Comparison of ENCODE assay signal across 15 cellular contexts in the genomic region with DNA sequence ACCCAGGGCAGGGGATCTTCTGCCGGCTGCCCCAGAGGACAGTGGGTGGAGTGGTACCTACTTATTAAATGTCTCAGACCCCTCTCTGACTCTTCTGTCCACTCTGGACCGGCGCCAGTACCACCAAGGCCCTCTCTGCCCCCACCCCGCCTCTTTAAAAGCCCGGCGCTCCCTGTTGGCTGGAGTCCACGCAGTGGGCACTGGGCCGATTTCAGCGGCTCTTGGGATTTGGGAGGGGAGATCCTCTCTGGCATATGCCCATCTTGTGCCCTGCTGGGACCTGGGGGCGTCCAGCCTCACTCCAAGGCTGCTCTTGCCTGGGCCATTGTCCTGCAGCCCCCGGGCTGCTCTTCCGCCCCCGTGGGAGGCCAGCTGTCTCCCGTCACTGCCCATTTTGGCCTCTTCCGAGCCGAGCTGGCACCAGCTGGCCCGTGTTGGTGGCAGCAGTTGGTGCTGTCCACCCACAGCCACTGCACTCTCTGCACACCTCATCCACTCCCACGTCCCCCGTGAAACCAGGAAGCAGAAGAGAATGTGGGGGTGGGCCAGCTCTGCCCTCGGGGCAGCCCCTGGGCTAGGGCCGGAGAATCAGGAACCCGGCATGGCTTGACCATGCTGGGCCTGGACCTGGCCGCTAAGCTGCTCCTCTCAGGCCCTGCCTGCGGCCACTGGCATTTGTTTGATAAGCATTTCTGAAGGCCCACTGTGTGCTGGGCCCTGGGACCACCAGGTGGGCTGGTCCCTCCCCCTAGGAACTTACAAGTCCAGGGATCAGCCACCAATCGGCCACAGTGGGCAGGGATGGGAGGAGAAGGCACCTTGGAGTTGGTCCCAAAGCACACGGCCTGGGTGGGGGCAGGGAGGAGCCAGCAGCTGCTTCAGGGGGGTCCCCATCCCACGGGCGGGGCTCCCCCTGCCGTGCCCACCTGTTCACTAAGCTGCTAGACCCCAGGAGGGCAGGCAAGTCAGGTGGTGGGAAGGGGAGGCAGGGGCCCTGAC. TPM values are rescaled to one million over a fixed set of nuclear protein-coding genes. Genes with fewer than 3 reads are reported as not detected.
A peak's percentile ranks its signal among the peaks of the same experiment; 100 is the strongest.
DNase-seq lines count a peak whose midpoint lies in the region; ATAC-seq and TF ChIP-seq lines count a peak whose summit lies in the region.
"Had no signal": no experiment of that assay in that cellular context is flagged by ENCODE, and none has a peak within 500 bp of the region (broad histone marks: within the 10 kb centered on the region; RNA-seq: fewer than 3 reads in every experiment).

No MANE protein-coding gene starts in this region.

- no peak for DNase-seq in activated T-cell treated with anti-CD3 and anti-CD28 coated beads, Interleukin-2, amount 50 U/mL, for 24 hours
- no peak for DNase-seq in activated T-cell treated with anti-CD3 and anti-CD28 coated beads for 4 hours
- no peak for DNase-seq in epithelial cell of prostate (ENCODE audit: low read depth, low spot score)
- peak in 1 of 2 donors; percentile 77 for DNase-seq in upper lobe of left lung
- DNase-seq in uterus, result no peak
- DNase-seq in endothelial cell (ENCODE audit: low spot score), result no peak
- DNase-seq: activated T-cell treated with anti-CD3 and anti-CD28 coated beads, Interleukin-2, amount 50 U/mL, for 1 hour; DMS79 treated with DMSO at 0.1 percent for 48 hours; NCI-H748 treated with DMSO at 0.1 percent for 48 hours had no signal

- WGBS in upper lobe of left lung, 2 donors, result 65 to 72% methylated on average over 15 to 28 of the region's 29 CpGs

- H3K9me3 ChIP-seq in mucosa of rectum (ENCODE audit: control insufficient read depth in 2 of 2, low read length in 2 of 2) (no peaks in the 10 kb centered on the region), upper lobe of left lung (no peaks in the 10 kb centered on the region), uterus (no peaks in the 10 kb centered on the region)
- H3K9me3 ChIP-seq: SJCRH30, thoracic aorta had no signal

- TF ChIP-seq EP300 in upper lobe of left lung (IDR thresholded peaks at IDR 0.05), result no peak

- no peak for ATAC-seq in upper lobe of left lung (ENCODE audit: low FRiP score in 2 of 2)
- no peak for ATAC-seq in GM18909 (IDR thresholded peaks at IDR 0.05; ENCODE audit: poor library complexity, unreplicated experiment)

- H3K27me3 Mint-ChIP-seq in activated T-cell treated with anti-CD3 and anti-CD28 coated beads, Interleukin-2, amount 50 U/mL, for 24 hours, result no peaks in the 10 kb centered on the region
- peaks cover 6% of the 10 kb centered on the region for H3K27me3 Mint-ChIP-seq in endothelial cell (ENCODE audit: unreplicated experiment)

- H3K36me3 ChIP-seq in mucosa of rectum (ENCODE audit: control insufficient read depth in 2 of 2, insufficient read depth in 2 of 2, low read length in 2 of 2) (peaks cover 6 to 8% of the 10 kb centered on the region in 2 donors), upper lobe of left lung (peaks cover 2 to 9% (median 9%) of the 10 kb centered on the region in 4 donors), uterus (no peaks in the 10 kb centered on the region)

- no peaks in the 10 kb centered on the region for H3K9me3 Mint-ChIP-seq in activated T-cell treated with anti-CD3 and anti-CD28 coated beads, Interleukin-2, amount 50 U/mL, for 24 hours
- H3K9me3 Mint-ChIP-seq in endothelial cell (ENCODE audit: unreplicated experiment), result no peaks in the 10 kb centered on the region
- H3K9me3 Mint-ChIP-seq: endodermal cell had no signal

- no peaks in the 10 kb centered on the region for H3K27me3 ChIP-seq in mucosa of rectum (ENCODE audit: control insufficient read depth in 2 of 2, insufficient read depth in 2 of 2, low read length in 2 of 2)
- H3K27me3 ChIP-seq in upper lobe of left lung, result no peaks in the 10 kb centered on the region
- no peaks in the 10 kb centered on the region for H3K27me3 ChIP-seq in uterus

- H3K4me3 ChIP-seq in mucosa of rectum (ENCODE audit: low read length in 2 of 2) (no peak overlapping the region), upper lobe of left lung (no peak overlapping the region), uterus (no peak overlapping the region)
- H3K4me3 ChIP-seq: GM12878, SJCRH30, thoracic aorta had no signal

- H3K27ac ChIP-seq in epithelial cell of prostate (peak overlapping the region; percentile 74), mucosa of rectum (ENCODE audit: low read depth in 2 of 2, low read length in 2 of 2) (peak overlapping the region; percentile 77 to 95), upper lobe of left lung (peak overlapping the region in 3 of 4 donors; percentile 1 to 87 (median 26)), uterus (no peak overlapping the region)
- H3K27ac ChIP-seq: SJCRH30, thoracic aorta had no signal

- TF ChIP-seq POLR2A in upper lobe of left lung (IDR thresholded peaks at IDR 0.05), result no peak
- no peak for TF ChIP-seq POLR2A in uterus (IDR thresholded peaks at IDR 0.05)

- H3K4me1 ChIP-seq in mucosa of rectum (ENCODE audit: control insufficient read depth in 2 of 2, insufficient read depth in 2 of 2, low read length in 2 of 2) (peaks cover 26 to 35% of the 10 kb centered on the region in 2 donors), upper lobe of left lung (peaks cover 38 to 68% (median 43%) of the 10 kb centered on the region in 4 donors), uterus (peaks cover 0 to 9% of the 10 kb centered on the region in 2 donors)

- no peak overlapping the region for H3K4me3 Mint-ChIP-seq in activated T-cell treated with anti-CD3 and anti-CD28 coated beads, Interleukin-2, amount 50 U/mL, for 24 hours
- no peak overlapping the region for H3K4me3 Mint-ChIP-seq in endothelial cell (ENCODE audit: unreplicated experiment)

- peak overlapping the region; percentile 68 for H3K27ac Mint-ChIP-seq in activated T-cell treated with anti-CD3 and anti-CD28 coated beads, Interleukin-2, amount 50 U/mL, for 24 hours
- no peak overlapping the region for H3K27ac Mint-ChIP-seq in endothelial cell (ENCODE audit: unreplicated experiment)
- H3K27ac Mint-ChIP-seq: endodermal cell had no signal

- H3K4me1 Mint-ChIP-seq in activated T-cell treated with anti-CD3 and anti-CD28 coated beads, Interleukin-2, amount 50 U/mL, for 24 hours (ENCODE audit: low read depth), result peaks cover 27% of the 10 kb centered on the region
- H3K4me1 Mint-ChIP-seq in endothelial cell (ENCODE audit: unreplicated experiment), result no peaks in the 10 kb centered on the region

- peaks cover 14% of the 10 kb centered on the region for H3K36me3 Mint-ChIP-seq in activated T-cell treated with anti-CD3 and anti-CD28 coated beads, Interleukin-2, amount 50 U/mL, for 24 hours (ENCODE audit: low read depth)
- H3K36me3 Mint-ChIP-seq in endothelial cell (ENCODE audit: low read depth, unreplicated experiment), result no peaks in the 10 kb centered on the region

- H3K9ac ChIP-seq in mucosa of rectum (ENCODE audit: low read depth in 1 of 2, low read length in 2 of 2), result no peak overlapping the region

- no peak for TF ChIP-seq CTCF in upper lobe of left lung (IDR thresholded peaks at IDR 0.05)
- TF ChIP-seq CTCF in uterus (IDR thresholded peaks at IDR 0.05), result no peak
- no peak for TF ChIP-seq CTCF in endothelial cell (IDR thresholded peaks at IDR 0.05; ENCODE audit: unreplicated experiment)

- intact Hi-C loops in uterus (cut with DNase I; ENCODE audit: low total_unique reads), result no loop called here

RNA-seq across cellular contexts. Expression of a gene that starts 2.1 kb away (rescaled TPM):
- total RNA-seq in upper lobe of left lung, result 1 to 10 TPM in 3 of 6 donors, not detected in 3; 1.8 to 4.4 (median 2.1) TPM
- not detected for total RNA-seq in uterus
- 1.1 TPM for total RNA-seq in endothelial cell (ENCODE audit: unreplicated experiment)
- total RNA-seq: SJCRH30, thoracic aorta had no signal

RNA-seq across cellular contexts. Expression of a gene that starts 2.7 kb away (rescaled TPM):
- total RNA-seq in upper lobe of left lung, result 100 to 1,000 TPM in 5 of 6 donors, 10 to 100 TPM in 1; 93.3 to 191 (median 153) TPM
- total RNA-seq in uterus, result 100 to 1,000 TPM in 1 of 4 donors, 10 to 100 TPM in 3; 67.4 to 111 (median 75.3) TPM
- total RNA-seq in endothelial cell (ENCODE audit: unreplicated experiment), result 100.0 TPM

RNA-seq across cellular contexts. Expression of a gene that starts 4.9 kb away (rescaled TPM):
- 1 to 10 TPM in 4 of 6 donors, under 1 TPM in 1, not detected in 1; 0.89 to 5.2 (median 2.3) TPM for total RNA-seq in upper lobe of left lung
- total RNA-seq in uterus, result 10 to 100 TPM in 2 of 4 donors, 1 to 10 TPM in 1, not detected in 1; 5.4 to 43.2 (median 10.3) TPM
- total RNA-seq in endothelial cell (ENCODE audit: unreplicated experiment), result 1.5 TPM
- total RNA-seq: SJCRH30 had no signal

RNA-seq across cellular contexts. Expression of a gene that starts 30.1 kb away (rescaled TPM):
- total RNA-seq in upper lobe of left lung (100 to 1,000 TPM in 5 of 6 donors, 10 to 100 TPM in 1; 31.7 to 395 (median 246) TPM), uterus (100 to 1,000 TPM in 1 of 4 donors, 10 to 100 TPM in 3; 13.5 to 116 (median 58.8) TPM), endothelial cell (ENCODE audit: unreplicated experiment) (not detected)
- total RNA-seq: GM12878, SJCRH30 had no signal

RNA-seq across cellular contexts. Expression of a gene that starts 35.6 kb away (rescaled TPM):
- 1 to 10 TPM in 4 of 6 donors, under 1 TPM in 1, not detected in 1; 0.61 to 6.3 (median 1.8) TPM for total RNA-seq in upper lobe of left lung
- total RNA-seq in uterus, result 1 to 10 TPM in 1 of 4 donors, under 1 TPM in 3; under 0.01 to 6.9 (median 0.54) TPM
- not detected for total RNA-seq in endothelial cell (ENCODE audit: unreplicated experiment)
- total RNA-seq: GM12878, SJCRH30, thoracic aorta had no signal

Comparison
In these comparisons a context has a peak if more than half of its experiments do, and no peak if none do; other contexts are left out.
1. H3K27ac ChIP-seq: peak in epithelial cell of prostate (single experiment), mucosa of rectum (2 of 2) and upper lobe of left lung (3 of 4); none in uterus (0 of 2).